ENCODE assay signal across 1 cellular context in genomic region chr1:228149341-228150020, GRCh38.
TF ChIP-seq lines count a peak whose summit lies in the region.

Gene GJC2, plus strand, starts transcription at chr1:228149930. Its CDS starts 7,829 bp downstream, at chr1:228157759.

TF ChIP-seq in K562, 482 proteins besides CTCF, POLR2A, EP300 and RAD21 (continued from another document):
- TF ChIP-seq CBFA2T2 (conservative IDR thresholded peaks at IDR 0.05) (no peak), E2F6 (IDR thresholded peaks at IDR 0.05; ENCODE audit: borderline replicate concordance in 1 of 2, extremely low read depth in 1 of 2, insufficient read depth in 1 of 2, insufficient read length in 1 of 2, low read depth in 1 of 2, low read length in 1 of 2, poor library complexity in 1 of 2, severe bottlenecking in 1 of 2) (peak in 1 of 2 experiments; percentile 53), NBN (IDR thresholded peaks at IDR 0.05; ENCODE audit: low read depth) (no peak), MAZ (CRISPR knock-in tag; conservative IDR thresholded peaks at IDR 0.05 in 1 of 2, IDR thresholded peaks at IDR 0.05 in 1 of 2) (peak; percentile 50 to 56), SUPT5H (IDR thresholded peaks at IDR 0.05) (peak; percentile 32; the same call in 1 of the 2 replicates), ZNF274 (IDR thresholded peaks at IDR 0.05; ENCODE audit: borderline replicate concordance, low read depth, low read length) (no peak), SMAD4 (CRISPR knock-in tag; conservative IDR thresholded peaks at IDR 0.05) (peak; percentile 43; the same call in 1 of the 2 replicates), TAL1 (IDR thresholded peaks at IDR 0.05) (no peak), MITF (IDR thresholded peaks at IDR 0.05) (no peak), GABPA (tag; conservative IDR thresholded peaks at IDR 0.05; ENCODE audit: low read depth) (peak; percentile 41; the same call in 1 of the 2 replicates), MEIS2 (IDR thresholded peaks at IDR 0.05; ENCODE audit: partially characterized antibody) (peak; percentile 21)
